14 cellular contexts compared by ENCODE assay signal in the genomic region with DNA sequence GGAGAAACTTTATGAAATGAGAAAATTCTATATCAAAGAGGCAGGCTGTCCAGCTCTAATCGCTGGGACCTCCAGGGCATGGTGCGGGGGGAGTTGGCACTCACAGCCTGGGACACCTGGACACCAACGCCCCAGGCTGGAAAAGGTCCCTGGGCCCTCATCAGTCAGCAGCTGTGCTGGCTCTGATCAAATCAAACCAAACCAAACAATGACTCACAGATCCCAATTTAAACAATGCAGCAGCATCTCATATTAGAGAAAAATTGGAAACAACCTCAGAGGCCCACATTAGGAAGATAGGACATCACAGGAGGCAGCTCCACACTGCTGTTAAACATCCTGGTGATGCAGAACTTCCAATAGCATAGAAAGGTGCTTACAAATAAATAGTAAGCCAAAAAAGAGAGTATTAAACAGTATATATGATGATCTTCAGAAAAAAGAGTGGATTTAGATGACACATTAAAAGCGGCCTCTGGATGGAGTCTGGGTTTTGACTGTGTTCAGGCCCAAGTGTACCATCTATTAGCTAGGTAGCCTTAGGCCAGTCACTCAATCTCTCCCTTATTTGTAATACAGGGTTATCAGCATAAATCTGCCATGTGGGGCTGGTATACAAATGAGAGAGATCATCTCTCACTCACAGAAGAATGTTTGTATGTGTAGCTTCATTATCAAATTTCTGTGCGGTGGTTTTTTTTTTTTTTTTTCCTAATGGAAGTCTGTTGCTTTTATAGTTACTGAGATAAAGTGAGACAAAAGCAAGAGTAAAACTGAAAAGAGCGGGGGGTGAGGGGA. TPM values are rescaled to one million over a fixed set of nuclear protein-coding genes. Genes with fewer than 3 reads are reported as not detected.
DNase-seq lines count a peak whose midpoint lies in the region; ATAC-seq and TF ChIP-seq lines count a peak whose summit lies in the region.
"Had no signal": no experiment of that assay in that cellular context is flagged by ENCODE, and none has a peak within 500 bp of the region (broad histone marks: within the 10 kb centered on the region; RNA-seq: fewer than 3 reads in every experiment).

No MANE protein-coding gene starts in this region.

- H3K9me3 ChIP-seq in BLaER1 = no peaks in the 10 kb centered on the region

- intact Hi-C loops in MCF 10A (cut with micrococcal nuclease) = loop anchor here (5.0 kb wide), 2 partner anchors 56 to 109 kb away; partner anchors contain the start of gene WDR1

- peak; percentile 52 for DNase-seq in M059J (ENCODE audit: low read depth)
- DNase-seq in MCF 10A (ENCODE audit: unreplicated experiment) = peak; percentile 70
- DNase-seq in lung microvascular endothelial cell (ENCODE audit: low read depth in 2 of 2) = peak; percentile 44 to 76
- no peak for DNase-seq in iPS-NIHi7 (ENCODE audit: extremely low spot score)
- no peak for DNase-seq in activated CD8-positive, alpha-beta memory T cell treated with anti-CD3 and anti-CD28 coated beads, Interleukin-2, amount 50 U/mL, for 4 hours
- DNase-seq in NCI-H187 (lab: John Stamatoyannopoulos, UW) = no peak
- DNase-seq: activated CD4-positive, alpha-beta T cell treated with anti-CD3 and anti-CD28 coated beads for 36 hours; activated gamma-delta T cell treated with Interleukin-2 at 50 U/mL for 16 hours; CD4-positive, alpha-beta memory T cell; hippocampal formation; NCI-H1694 treated with DMSO at 0.1 percent for 48 hours had no signal

- no peak for TF ChIP-seq CTCF in MCF 10A (IDR thresholded peaks at IDR 0.05; ENCODE audit: unreplicated experiment)

- H3K4me1 Mint-ChIP-seq in MCF 10A (ENCODE audit: insufficient read depth, unreplicated experiment) = peaks cover 49% of the 10 kb centered on the region
- H3K4me1 Mint-ChIP-seq: CD4-positive, alpha-beta memory T cell had no signal

- no TSS peak for BruUV-seq in MCF 10A (replicated peaks; lab: Mats Ljungman, UMichigan)

- H3K36me3 Mint-ChIP-seq in MCF 10A (ENCODE audit: insufficient read depth, unreplicated experiment) = peaks cover 12% of the 10 kb centered on the region
- H3K36me3 Mint-ChIP-seq: CD4-positive, alpha-beta memory T cell had no signal

- POLR2A ChIA-PET in MCF 10A (lab: Yijun Ruan, JAX) = interaction anchor here (0.7 to 3.7 kb wide), 2 partner anchors 12 to 248 kb away, joined by 3 to 31 read pairs; partner anchors contain the start of gene SLC2A9

- no peaks in the 10 kb centered on the region for H4K20me1 ChIP-seq in BLaER1

- H3K4me2 ChIP-seq in BLaER1 = peak overlapping the region; percentile 88; the same call in 1 of the 2 replicates

- no peaks in the 10 kb centered on the region for H3K36me3 ChIP-seq in BLaER1

- no peaks in the 10 kb centered on the region for H3K27me3 ChIP-seq in BLaER1

- no peaks in the 10 kb centered on the region for H3K9me3 Mint-ChIP-seq in MCF 10A (ENCODE audit: unreplicated experiment)

- H3K4me1 ChIP-seq in BLaER1 = peaks cover 45% of the 10 kb centered on the region

- H3K27me3 Mint-ChIP-seq in MCF 10A (ENCODE audit: insufficient read depth, unreplicated experiment) = no peaks in the 10 kb centered on the region
- H3K27me3 Mint-ChIP-seq: activated CD4-positive, alpha-beta T cell treated with anti-CD3 and anti-CD28 coated beads for 36 hours; CD4-positive, alpha-beta memory T cell had no signal

- H3K27ac Mint-ChIP-seq in MCF 10A (ENCODE audit: low read depth, unreplicated experiment) = peak overlapping the region; percentile 39
- H3K27ac Mint-ChIP-seq: activated CD4-positive, alpha-beta T cell treated with anti-CD3 and anti-CD28 coated beads for 36 hours had no signal

- H3K4me3 Mint-ChIP-seq in MCF 10A (ENCODE audit: unreplicated experiment) = no peak overlapping the region
- H3K4me3 Mint-ChIP-seq: activated CD4-positive, alpha-beta T cell treated with anti-CD3 and anti-CD28 coated beads for 36 hours; CD4-positive, alpha-beta memory T cell had no signal

- CTCF ChIA-PET in MCF 10A (lab: Yijun Ruan, JAX) = interaction anchor here (0.6 to 9.7 kb wide), 12 partner anchors 7 to 1682 kb away, joined by 3 to 75 read pairs (median 3); partner anchors contain the start of gene SLC2A9

- H3K9ac ChIP-seq in BLaER1 = no peak overlapping the region

- no peak for ATAC-seq in GM21367 (IDR thresholded peaks at IDR 0.05; ENCODE audit: unreplicated experiment)

- H3K4me3 ChIP-seq in BLaER1 = no peak overlapping the region
- H3K4me3 ChIP-seq: SK-N-MC had no signal

- H3K27ac ChIP-seq in BLaER1 = 0 out of 2 replicates have a peak overlapping the region, but pooled peaks have one; percentile 5
- H3K27ac ChIP-seq: SK-N-MC had no signal

RNA-seq across cellular contexts. Expression of gene SLC2A9, which starts 12.9 kb away (rescaled TPM):
- 0.25 TPM in 1 of 2 replicates, not detected in the other for total RNA-seq in M059J (2014; rRNA removed; shearing (Covaris generic))
- 22.5 and 33.3 TPM in 2 replicates for total RNA-seq in MCF 10A (2022)
- 0.65 and 0.79 TPM in 2 replicates for total RNA-seq in lung microvascular endothelial cell

Comparison
In these comparisons a context has a peak if more than half of its experiments do, and no peak if none do; other contexts are left out.
1. DNase-seq: peak in M059J (single experiment), MCF 10A (single experiment) and lung microvascular endothelial cell (2 of 2); none in iPS-NIHi7 (single experiment), activated CD8-positive, alpha-beta memory T cell treated with anti-CD3 and anti-CD28 coated beads, Interleukin-2, amount 50 U/mL, for 4 hours (single experiment) and NCI-H187 (0 of 2).
2. RNA of gene SLC2A9, which starts 12.9 kb away (total RNA-seq): 22.5 to 33.3 TPM in MCF 10A; 0.65 to 0.79 TPM in lung microvascular endothelial cell and 0.25 TPM in M059J; every median in the first group is over 10 times any median in the second.